14 cellular contexts compared by ENCODE assay signal in genomic region chr1:113534875-113535274, GRCh38.
DNase-seq lines count a peak whose midpoint lies in the region; TF ChIP-seq lines count a peak whose summit lies in the region.
"Had no signal": no experiment of that assay in that cellular context is flagged by ENCODE, and none has a peak within 500 bp of the region (broad histone marks: within the 10 kb centered on the region; RNA-seq: fewer than 3 reads in every experiment).

No MANE protein-coding gene starts in this region.

- no peak overlapping the region for H2AFZ ChIP-seq in SK-N-SH (ENCODE audit: low read depth)
- no peak overlapping the region for H2AFZ ChIP-seq in hepatocyte
- no peak overlapping the region for H2AFZ ChIP-seq in mammary epithelial cell (ENCODE audit: low read depth, low read length)

- WGBS in SK-N-SH (ENCODE audit: low lambda C conversion rate) = 18% methylated on average over 1 of the region's 1 CpG
- 44% methylated on average over 1 of the region's 1 CpG for WGBS in hepatocyte (ENCODE audit: low lambda C conversion rate, missing lambda C conversion rate)
- 28 to 34% methylated on average over 1 of the region's 1 CpG for WGBS in thyroid gland, 2 donors
- 100% methylated on average over 1 of the region's 1 CpG for WGBS in mammary epithelial cell (ENCODE audit: low coverage, missing lambda C conversion rate)

- DNase-seq in SK-N-SH (peak; percentile 46), hepatocyte (ENCODE audit: low spot score) (no peak), thyroid gland (peak; percentile 21 to 24), midbrain (lab: John Stamatoyannopoulos, UW) (no peak), NCI-H1092 treated with DMSO at 0.1 percent for 48 hours (lab: John Stamatoyannopoulos, UW) (no peak), mammary epithelial cell (no peak)
- DNase-seq: AML-193, body of pancreas, COR-L47, foreskin melanocyte, GOT3, NCI-H1417 treated with DMSO at 0.1 percent for 48 hours, NCI-H2171 had no signal

- H3K36me3 ChIP-seq in HEK293 (ENCODE audit: control insufficient read depth in 2 of 2, insufficient read depth in 1 of 2, low read length in 2 of 2) (no peaks in the 10 kb centered on the region), SK-N-SH (replicated peaks in 1 of 2; ENCODE audit: control insufficient read depth in 1 of 2, insufficient read depth in 2 of 2, low read length in 1 of 2) (no peaks in the 10 kb centered on the region), hepatocyte (replicated peaks; ENCODE audit: insufficient read depth, low read depth) (no peaks in the 10 kb centered on the region), thyroid gland (no peaks in the 10 kb centered on the region), mammary epithelial cell (ENCODE audit: insufficient read depth, low read length) (no peaks in the 10 kb centered on the region)

- BruUV-seq in mammary epithelial cell (replicated peaks; lab: Mats Ljungman, UMichigan) = no TSS peak

- H3K27ac ChIP-seq in HEK293 (ENCODE audit: extremely low read depth, low read depth, low read length) (no peak overlapping the region), SK-N-SH (ENCODE audit: low read depth in 2 of 2, low read length in 1 of 2) (peak overlapping the region; percentile 91 to 93), hepatocyte (peak overlapping the region; percentile 57), thyroid gland (peak overlapping the region in 1 of 3 donors; percentile 12), mammary epithelial cell (ENCODE audit: insufficient read depth, low read depth, low read length) (no peak overlapping the region)
- H3K27ac ChIP-seq: body of pancreas had no signal

- H3K4me1 ChIP-seq in HEK293 (ENCODE audit: control insufficient read depth, insufficient read depth, low read length) (no peaks in the 10 kb centered on the region), SK-N-SH (ENCODE audit: control insufficient read depth in 1 of 2, insufficient read depth in 2 of 2, low read depth in 1 of 2, low read length in 1 of 2) (peaks cover 24 to 34% of the 10 kb centered on the region in 2 experiments), hepatocyte (ENCODE audit: insufficient read depth) (no peaks in the 10 kb centered on the region), thyroid gland (peaks cover 14 to 15% of the 10 kb centered on the region in 2 donors), mammary epithelial cell (ENCODE audit: insufficient read depth, low read length) (no peaks in the 10 kb centered on the region)

- H3K79me2 ChIP-seq in SK-N-SH (ENCODE audit: insufficient read depth) (peaks cover 74% of the 10 kb centered on the region), hepatocyte (peaks cover 66% of the 10 kb centered on the region), mammary epithelial cell (ENCODE audit: insufficient read depth, low read length) (peaks cover 7% of the 10 kb centered on the region)

- in situ Hi-C loops in mammary epithelial cell (cut with MboI; ENCODE audit: low sequenced_read_pairs in 2 of 2) = no loop called here

- no peak for TF ChIP-seq CTCF in HEK293 (tag by site-specific recombination; IDR thresholded peaks at IDR 0.05)
- TF ChIP-seq CTCF in SK-N-SH (IDR thresholded peaks at IDR 0.05) = no peak
- TF ChIP-seq CTCF in hepatocyte (IDR thresholded peaks at IDR 0.05; ENCODE audit: poor library complexity) = no peak
- TF ChIP-seq CTCF in thyroid gland (IDR thresholded peaks at IDR 0.05) = no peak
- TF ChIP-seq CTCF in mammary epithelial cell (conservative IDR thresholded peaks at IDR 0.05 in 1 of 2, IDR thresholded peaks at IDR 0.05 in 1 of 2; ENCODE audit: extremely low read depth in 1 of 2, insufficient read depth in 1 of 2, low read depth in 1 of 2, low read length in 2 of 2) = no peak

- intact Hi-C loops in thyroid gland (cut with DNase I) = no loop called here
- intact Hi-C loops in mammary epithelial cell (cut with micrococcal nuclease) = loop anchor here (2.0 kb wide), 1 partner anchor 144 kb away; the partner anchor contains the start of gene MAGI3

- CTCF ChIA-PET in HEK293 (lab: Yijun Ruan, JAX) = no interaction called here
- CTCF ChIA-PET in SK-N-SH (lab: Yijun Ruan, JAX) = no interaction called here
- CTCF ChIA-PET in mammary epithelial cell (lab: Charles Lee; ENCODE audit: low non-redundant PET) = no interaction called here

- H3K9me3 ChIP-seq in HEK293 (ENCODE audit: control insufficient read depth, insufficient read depth, low read depth, low read length) (no peaks in the 10 kb centered on the region), SK-N-SH (no peaks in the 10 kb centered on the region), hepatocyte (ENCODE audit: low read depth) (no peaks in the 10 kb centered on the region), thyroid gland (no peaks in the 10 kb centered on the region), mammary epithelial cell (replicated peaks; ENCODE audit: insufficient read depth, low read length) (no peaks in the 10 kb centered on the region)
- H3K9me3 ChIP-seq: body of pancreas had no signal

- no peak for TF ChIP-seq POLR2A in thyroid gland (IDR thresholded peaks at IDR 0.05)

- no peaks in the 10 kb centered on the region for H3K9me2 ChIP-seq in SK-N-SH
- no peaks in the 10 kb centered on the region for H3K9me2 ChIP-seq in hepatocyte (replicated peaks; ENCODE audit: insufficient read depth)

- H3K27me3 ChIP-seq in SK-N-SH (ENCODE audit: insufficient read depth) = no peaks in the 10 kb centered on the region
- H3K27me3 ChIP-seq in hepatocyte = no peaks in the 10 kb centered on the region
- H3K27me3 ChIP-seq in thyroid gland = no peaks in the 10 kb centered on the region
- no peaks in the 10 kb centered on the region for H3K27me3 ChIP-seq in mammary epithelial cell (ENCODE audit: insufficient read depth, low read length)
- H3K27me3 ChIP-seq: body of pancreas had no signal

- H3K4me3 ChIP-seq in HEK293 (ENCODE audit: low read depth, low read length) = no peak overlapping the region
- H3K4me3 ChIP-seq in SK-N-SH (ENCODE audit: low read depth in 2 of 2, low read length in 1 of 2) = no peak overlapping the region
- H3K4me3 ChIP-seq in hepatocyte = no peak overlapping the region
- no peak overlapping the region for H3K4me3 ChIP-seq in thyroid gland (replicated peaks in 1 of 3)
- H3K4me3 ChIP-seq in mammary epithelial cell (replicated peaks in 1 of 3; ENCODE audit: insufficient read depth in 1 of 3, low read depth in 2 of 3, low read length in 3 of 3) = no peak overlapping the region
- H3K4me3 ChIP-seq: body of pancreas had no signal

- H3K4me2 ChIP-seq in SK-N-SH (peak overlapping the region; percentile 35; the same call in 1 of the 2 replicates), hepatocyte (peak overlapping the region; percentile 21), mammary epithelial cell (ENCODE audit: insufficient read depth, low read depth, low read length) (no peak overlapping the region)

- dilution Hi-C loops in mammary epithelial cell (cut with HindIII; ENCODE audit: low sequenced_read_pairs) = no loop called here

- peaks cover 42% of the 10 kb centered on the region for H3F3A ChIP-seq in SK-N-SH (replicated peaks; ENCODE audit: insufficient read depth)

- no peaks in the 10 kb centered on the region for H4K20me1 ChIP-seq in SK-N-SH (ENCODE audit: insufficient read depth)
- H4K20me1 ChIP-seq in hepatocyte (ENCODE audit: insufficient read depth, poor library complexity, severe bottlenecking) = no peaks in the 10 kb centered on the region
- no peaks in the 10 kb centered on the region for H4K20me1 ChIP-seq in mammary epithelial cell (ENCODE audit: insufficient read depth, low read length)

- POLR2A ChIA-PET in HEK293 (lab: Yijun Ruan, JAX) (no interaction called here), SK-N-SH (lab: Yijun Ruan, JAX) (interaction anchor here (0.7 kb wide), 1 partner anchor 146 kb away, joined by 3 read pairs; no protein-coding TSS in a partner anchor)

- H3K9ac ChIP-seq in SK-N-SH = peak overlapping the region; percentile 56; the same call in 1 of the 2 replicates
- no peak overlapping the region for H3K9ac ChIP-seq in mammary epithelial cell (ENCODE audit: insufficient read depth, low read length)

- peak in 1 of 2 experiments; percentile 38; a peak in 1 of 4 replicates for TF ChIP-seq EP300 in SK-N-SH (IDR thresholded peaks at IDR 0.05; ENCODE audit: borderline replicate concordance in 1 of 2, low read depth in 1 of 2, low read length in 1 of 2)

- no peak; the same call in 1 of the 2 replicates for TF ChIP-seq RAD21 in SK-N-SH (IDR thresholded peaks at IDR 0.05; ENCODE audit: low read length)

TF ChIP-seq in HEK293, 187 proteins besides CTCF, POLR2A, EP300 and RAD21:
- TF ChIP-seq ZNF16 (tag by site-specific recombination; IDR thresholded peaks at IDR 0.05; ENCODE audit: low read depth) = no peak
- TF ChIP-seq BCL6B (tag by site-specific recombination; IDR thresholded peaks at IDR 0.05) = 0 out of 2 replicates have a peak, but pooled peaks have one; percentile 1
TF ChIP-seq in HEK293: peak in this region for 1.

TF ChIP-seq in SK-N-SH, 30 proteins besides CTCF, POLR2A, EP300 and RAD21:
- peak; percentile 31; the same call in 1 of the 2 replicates for TF ChIP-seq POLR2AphosphoS5 (IDR thresholded peaks at IDR 0.05; ENCODE audit: low read depth, low read length)
- no peak for TF ChIP-seq JUND (IDR thresholded peaks at IDR 0.05)
- peak; percentile 80 for TF ChIP-seq TCF12 (IDR thresholded peaks at IDR 0.05)
TF ChIP-seq in SK-N-SH: peak in this region for 2.

Comparison
In these comparisons a context has a peak if more than half of its experiments do, and no peak if none do; other contexts are left out.
1. H3K27ac ChIP-seq: peak in SK-N-SH (2 of 2) and hepatocyte (single experiment); none in HEK293 (single experiment) and mammary epithelial cell (single experiment).
2. DNase-seq: peak in SK-N-SH (single experiment) and thyroid gland (2 of 2); none in hepatocyte (single experiment), midbrain (single experiment), NCI-H1092 treated with DMSO at 0.1 percent for 48 hours (single experiment) and mammary epithelial cell (single experiment).